In genomic region chr3:123082370-123083065, GRCh38 we compare ENCODE assay signal across 3 cellular contexts.
A peak's percentile ranks its signal among the peaks of the same experiment; 100 is the strongest.
TF ChIP-seq lines count a peak whose summit lies in the region.

No MANE protein-coding gene starts in this region.

TF ChIP-seq in liver, 16 proteins besides CTCF, POLR2A, EP300 and RAD21:
- no peak for TF ChIP-seq FOXA1 (IDR thresholded peaks at IDR 0.05)
- TF ChIP-seq NR2F2 (IDR thresholded peaks at IDR 0.05) = peak; percentile 92

TF ChIP-seq in HepG2, 621 proteins besides CTCF, POLR2A, EP300 and RAD21:
- no peak for TF ChIP-seq ZNF296 (CRISPR knock-in tag; conservative IDR thresholded peaks at IDR 0.05)
- no peak for TF ChIP-seq ZZZ3 (CRISPR knock-in tag; IDR thresholded peaks at IDR 0.05; ENCODE audit: borderline replicate concordance)
- no peak for TF ChIP-seq EZH2 (conservative IDR thresholded peaks at IDR 0.05; ENCODE audit: low read depth, low read length)
- TF ChIP-seq CREBL2 (CRISPR knock-in tag; IDR thresholded peaks at IDR 0.05; ENCODE audit: borderline replicate concordance) = no peak
- TF ChIP-seq THRA (CRISPR knock-in tag; IDR thresholded peaks at IDR 0.05; ENCODE audit: borderline replicate concordance) = no peak
- TF ChIP-seq ZNF609 (CRISPR knock-in tag; IDR thresholded peaks at IDR 0.05; ENCODE audit: borderline replicate concordance) = no peak
- no peak for TF ChIP-seq FLYWCH1 (CRISPR knock-in tag; IDR thresholded peaks at IDR 0.05)
- no peak for TF ChIP-seq BHLHE40 (IDR thresholded peaks at IDR 0.05; ENCODE audit: low read length)
- TF ChIP-seq RARG (CRISPR knock-in tag; IDR thresholded peaks at IDR 0.05; ENCODE audit: low read depth) = no peak
- no peak for TF ChIP-seq ZNF451 (CRISPR knock-in tag; IDR thresholded peaks at IDR 0.05)
- TF ChIP-seq KAT8 (CRISPR knock-in tag; IDR thresholded peaks at IDR 0.05) = no peak
- TF ChIP-seq ZNF546 (CRISPR knock-in tag; conservative IDR thresholded peaks at IDR 0.05) = no peak
- TF ChIP-seq AKAP8 (CRISPR knock-in tag; IDR thresholded peaks at IDR 0.05) = no peak
- no peak for TF ChIP-seq ZNF468 (CRISPR knock-in tag; IDR thresholded peaks at IDR 0.05)

TF ChIP-seq in K562, 482 proteins besides CTCF, POLR2A, EP300 and RAD21 (continues in another document):
- no peak for TF ChIP-seq MECOM (CRISPR knock-in tag; IDR thresholded peaks at IDR 0.05)
- no peak for TF ChIP-seq HMG20A (CRISPR knock-in tag; conservative IDR thresholded peaks at IDR 0.05)
- no peak for TF ChIP-seq EP400 (IDR thresholded peaks at IDR 0.05)
- no peak for TF ChIP-seq ZBTB40 (IDR thresholded peaks at IDR 0.05)
- TF ChIP-seq ZBTB40 (CRISPR knock-in tag; IDR thresholded peaks at IDR 0.05) = no peak
- no peak for TF ChIP-seq NFE2L1 (tag; IDR thresholded peaks at IDR 0.05; ENCODE audit: borderline replicate concordance, low read depth)
- no peak for TF ChIP-seq NR3C1 (CRISPR knock-in tag; IDR thresholded peaks at IDR 0.05)
- TF ChIP-seq CBX5 (IDR thresholded peaks at IDR 0.05; ENCODE audit: borderline replicate concordance, low read depth) = no peak
- TF ChIP-seq GABPB1 (CRISPR knock-in tag; IDR thresholded peaks at IDR 0.05) = no peak
- no peak for TF ChIP-seq NR2C2 (CRISPR knock-in tag; IDR thresholded peaks at IDR 0.05)
- no peak for TF ChIP-seq NR2C2 (tag; IDR thresholded peaks at IDR 0.05)
- TF ChIP-seq FIP1L1 (IDR thresholded peaks at IDR 0.05; ENCODE audit: low read depth, low read length, poor library complexity, severe bottlenecking) = no peak
- TF ChIP-seq RFX1 (IDR thresholded peaks at IDR 0.05) = no peak
- TF ChIP-seq SRSF3 (IDR thresholded peaks at IDR 0.05; ENCODE audit: insufficient read depth, low read length) = no peak
- no peak for TF ChIP-seq PCBP2 (IDR thresholded peaks at IDR 0.05; ENCODE audit: low read depth, low read length, poor library complexity, severe bottlenecking)
- no peak for TF ChIP-seq ZFP91 (CRISPR knock-in tag; IDR thresholded peaks at IDR 0.05)
- no peak for TF ChIP-seq LCOR (CRISPR knock-in tag; IDR thresholded peaks at IDR 0.05)
- TF ChIP-seq ZNF277 (CRISPR knock-in tag; IDR thresholded peaks at IDR 0.05; ENCODE audit: borderline replicate concordance) = no peak
- TF ChIP-seq CREB3L1 (IDR thresholded peaks at IDR 0.05; ENCODE audit: borderline replicate concordance, low read depth) = no peak
- TF ChIP-seq ZNF778 (CRISPR knock-in tag; IDR thresholded peaks at IDR 0.05) = no peak
- no peak for TF ChIP-seq RHOXF2B (CRISPR knock-in tag; conservative IDR thresholded peaks at IDR 0.05)
- no peak for TF ChIP-seq IRF1 (CRISPR knock-in tag; IDR thresholded peaks at IDR 0.05; ENCODE audit: borderline replicate concordance)
- no peak for TF ChIP-seq ELF4 (CRISPR knock-in tag; IDR thresholded peaks at IDR 0.05)
- no peak for TF ChIP-seq ZFPM2 (CRISPR knock-in tag; IDR thresholded peaks at IDR 0.05)
- peak; percentile 24; the same call in 1 of the 2 replicates for TF ChIP-seq SMARCE1 (IDR thresholded peaks at IDR 0.05)
- TF ChIP-seq ZBTB5 (IDR thresholded peaks at IDR 0.05) = no peak
- peak; percentile 20; the same call in 1 of the 2 replicates for TF ChIP-seq MTA2 (IDR thresholded peaks at IDR 0.05; ENCODE audit: low read depth)
- TF ChIP-seq ID3 (CRISPR knock-in tag; IDR thresholded peaks at IDR 0.05) = no peak
- no peak for TF ChIP-seq ID3 (tag; IDR thresholded peaks at IDR 0.05)
- TF ChIP-seq HNRNPLL (IDR thresholded peaks at IDR 0.05; ENCODE audit: low read depth, low read length, poor library complexity, severe bottlenecking) = no peak
- no peak for TF ChIP-seq BRF2 (IDR thresholded peaks at IDR 0.05; ENCODE audit: borderline replicate concordance, insufficient read depth, insufficient read length)
- peak; percentile 49 for TF ChIP-seq NFIC (IDR thresholded peaks at IDR 0.05)
- TF ChIP-seq POU5F1 (IDR thresholded peaks at IDR 0.05; ENCODE audit: borderline replicate concordance, low read depth, low read length, partially characterized antibody) = no peak
- TF ChIP-seq ETV5 (CRISPR knock-in tag; IDR thresholded peaks at IDR 0.05; ENCODE audit: low read depth) = no peak
- TF ChIP-seq ZNF766 (CRISPR knock-in tag; conservative IDR thresholded peaks at IDR 0.05) = no peak
- no peak for TF ChIP-seq FUS (optimal IDR thresholded peaks at IDR 0.05; ENCODE audit: low read depth, low read length)
- TF ChIP-seq MYC (IDR thresholded peaks at IDR 0.05; ENCODE audit: low read depth, low read length) = no peak
- no peak for TF ChIP-seq MYC (CRISPR knock-in tag; IDR thresholded peaks at IDR 0.05; ENCODE audit: borderline replicate concordance, low read depth)
- TF ChIP-seq PYGO2 (tag; IDR thresholded peaks at IDR 0.05) = no peak
- TF ChIP-seq ZNF780A (CRISPR knock-in tag; IDR thresholded peaks at IDR 0.05) = no peak
- peak; percentile 30; the same call in 1 of the 2 replicates for TF ChIP-seq DPF2 (IDR thresholded peaks at IDR 0.05)
- TF ChIP-seq MAFG (tag; conservative IDR thresholded peaks at IDR 0.05) = no peak
- no peak for TF ChIP-seq CAMTA2 (CRISPR knock-in tag; conservative IDR thresholded peaks at IDR 0.05)
- no peak for TF ChIP-seq CREBBP (IDR thresholded peaks at IDR 0.05; ENCODE audit: low read depth, low read length)
- no peak for TF ChIP-seq BACH1 (tag; IDR thresholded peaks at IDR 0.05)
- no peak for TF ChIP-seq ETV6 (IDR thresholded peaks at IDR 0.05; ENCODE audit: borderline replicate concordance in 1 of 2, low read depth in 2 of 2, low read length in 1 of 2)
- TF ChIP-seq ETV6 (CRISPR knock-in tag; IDR thresholded peaks at IDR 0.05; ENCODE audit: borderline replicate concordance) = no peak
